In the genomic region with DNA sequence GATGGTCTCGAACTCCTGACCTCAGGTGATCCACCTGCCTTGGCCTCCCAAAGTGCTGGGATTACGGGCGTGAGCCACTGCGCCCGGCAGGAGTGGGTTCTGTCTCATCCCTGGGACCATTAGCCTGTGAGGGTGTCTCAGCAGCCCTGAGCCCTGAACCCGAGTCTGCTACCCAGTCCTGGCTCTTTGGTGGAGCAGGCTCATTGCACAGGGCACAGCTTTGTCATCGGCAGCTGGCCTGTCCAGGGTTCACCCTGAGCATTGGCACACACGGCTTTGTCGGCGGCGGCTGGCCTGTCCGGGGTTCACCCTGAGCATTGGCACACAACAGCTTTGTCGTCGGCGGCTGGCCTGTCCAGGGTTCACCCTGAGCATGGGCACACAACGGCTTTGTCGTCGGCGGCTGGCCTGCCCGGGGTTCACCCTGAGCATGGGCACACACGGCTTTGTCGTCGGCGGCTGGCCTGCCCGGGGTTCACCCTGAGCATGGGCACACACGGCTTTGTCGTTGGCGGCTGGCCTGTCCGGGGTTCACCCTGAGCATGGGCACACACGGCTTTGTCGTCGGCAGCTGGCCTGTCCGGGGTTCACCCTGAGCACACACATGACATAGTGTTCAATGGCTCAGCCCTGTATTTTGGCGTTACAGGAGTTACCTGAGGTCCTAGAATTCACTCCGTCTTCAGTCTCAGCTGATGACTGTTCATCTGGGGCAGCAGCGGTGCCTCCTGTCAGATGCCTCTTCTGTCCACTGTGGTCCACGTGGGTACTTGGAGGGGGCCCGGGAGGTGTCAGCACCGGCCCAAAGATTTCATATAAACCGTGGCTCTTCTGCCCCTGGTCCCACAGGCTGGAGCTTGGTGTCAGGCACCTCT, we compare ENCODE assay signal across 25 cellular contexts.
DNase-seq lines count a peak whose midpoint lies in the region; ATAC-seq and TF ChIP-seq lines count a peak whose summit lies in the region.
"Had no signal": no experiment of that assay in that cellular context is flagged by ENCODE, and none has a peak within 500 bp of the region (broad histone marks: within the 10 kb centered on the region; RNA-seq: fewer than 3 reads in every experiment).

No MANE protein-coding gene starts in this region.

- H3K4me1 ChIP-seq in prostate gland (replicated peaks): no peaks in the 10 kb centered on the region
- H3K4me1 ChIP-seq: sigmoid colon, transverse colon had no signal

- H3K36me3 ChIP-seq in prostate gland: no peaks in the 10 kb centered on the region
- H3K36me3 ChIP-seq: BLaER1 treated with 17β-estradiol and CSF1 and Interleukin-3, amounts not matched to agents 10 nM and 100 nM; sigmoid colon; transverse colon had no signal

- H3K27me3 Mint-ChIP-seq in activated T-helper 2 cell treated with anti-CD3 and anti-CD28 coated beads, Interferon-gamma antibody, Interleukin-2, Interleukin-4, amounts not matched to agents 10 μg/mL and 5 μg/mL and 100 μg/mL, durations not matched to agents 14 hours and 24 hours and 36 hours (ENCODE audit: low read depth): no peaks in the 10 kb centered on the region

- POLR2A ChIA-PET in HEK293T (lab: Yijun Ruan, JAX): no interaction called here

- H3K36me3 Mint-ChIP-seq in activated T-helper 2 cell treated with anti-CD3 and anti-CD28 coated beads, Interferon-gamma antibody, Interleukin-2, Interleukin-4, amounts not matched to agents 10 μg/mL and 5 μg/mL and 100 μg/mL, durations not matched to agents 14 hours and 24 hours and 36 hours (ENCODE audit: low read depth): no peaks in the 10 kb centered on the region

- no peak overlapping the region for H3K27ac Mint-ChIP-seq in activated T-helper 2 cell treated with anti-CD3 and anti-CD28 coated beads, Interferon-gamma antibody, Interleukin-2, Interleukin-4, amounts not matched to agents 10 μg/mL and 5 μg/mL and 100 μg/mL, durations not matched to agents 14 hours and 24 hours and 36 hours

- H3K4me1 Mint-ChIP-seq in activated T-helper 2 cell treated with anti-CD3 and anti-CD28 coated beads, Interferon-gamma antibody, Interleukin-2, Interleukin-4, amounts not matched to agents 10 μg/mL and 5 μg/mL and 100 μg/mL, durations not matched to agents 14 hours and 24 hours and 36 hours (ENCODE audit: low read depth): no peaks in the 10 kb centered on the region
- H3K4me1 Mint-ChIP-seq: H9, neural crest cell had no signal

- no peak for ATAC-seq in activated CD4-positive, CD25-positive, alpha-beta regulatory T cell treated with anti-CD3 and anti-CD28 coated beads, Interleukin-2, amount 50 U/mL, for 24 hours
- ATAC-seq in left lobe of liver: peak; percentile 18
- no peak for ATAC-seq in GM18520 (IDR thresholded peaks at IDR 0.05; ENCODE audit: unreplicated experiment)
- ATAC-seq in HG03460 (IDR thresholded peaks at IDR 0.05; ENCODE audit: unreplicated experiment): no peak
- ATAC-seq: PC-3 had no signal

- CTCF ChIA-PET in HEK293T (lab: Yijun Ruan, JAX): no interaction called here

- H3K9me3 Mint-ChIP-seq in activated T-helper 2 cell treated with anti-CD3 and anti-CD28 coated beads, Interferon-gamma antibody, Interleukin-2, Interleukin-4, amounts not matched to agents 10 μg/mL and 5 μg/mL and 100 μg/mL, durations not matched to agents 14 hours and 24 hours and 36 hours: no peaks in the 10 kb centered on the region
- H3K9me3 Mint-ChIP-seq: H9, neural crest cell had no signal

- no peak overlapping the region for H3K4me3 Mint-ChIP-seq in activated T-helper 2 cell treated with anti-CD3 and anti-CD28 coated beads, Interferon-gamma antibody, Interleukin-2, Interleukin-4, amounts not matched to agents 10 μg/mL and 5 μg/mL and 100 μg/mL, durations not matched to agents 14 hours and 24 hours and 36 hours (ENCODE audit: low read depth)
- H3K4me3 Mint-ChIP-seq: H9, neural crest cell had no signal

- TF ChIP-seq POLR2A in prostate gland (IDR thresholded peaks at IDR 0.05): no peak

- peak; percentile 7 for DNase-seq in activated CD4-positive, CD25-positive, alpha-beta regulatory T cell treated with anti-CD3 and anti-CD28 coated beads, Interleukin-2, amount 50 U/mL, for 72 hours
- DNase-seq in activated T-helper 2 cell treated with anti-CD3 and anti-CD28 coated beads, Interferon-gamma antibody, Interleukin-2, Interleukin-4, amounts not matched to agents 10 μg/mL and 5 μg/mL and 100 μg/mL, durations not matched to agents 14 hours and 24 hours and 36 hours (ENCODE audit: low spot score): peak; percentile 3
- DNase-seq in left lobe of liver (ENCODE audit: low spot score) (no peak), prostate gland (ENCODE audit: low spot score) (peak; percentile 1), HEK293T (ENCODE audit: extremely low spot score) (no peak)
- DNase-seq: activated CD4-positive, alpha-beta T cell treated with anti-CD3 and anti-CD28 coated beads, Interleukin-2, amount 50 U/mL, for 48 hours; activated CD4-positive, CD25-positive, alpha-beta regulatory T cell; activated T-cell treated with anti-CD3 and anti-CD28 coated beads for 4 hours; DMS153; MM.1S; NCI-H526; NK-92 treated with Interleukin-12 subunit alpha and Interleukin-12 subunit beta, amount 100 ng/mL, for 24 hours; PC-3; sigmoid colon; SK-N-SH; stimulated activated CD4-positive, alpha-beta T cell treated with anti-CD3 and anti-CD28 coated beads, Interleukin-4, amount 100 ng/mL, for 4 hours; transverse colon had no signal

- no peak overlapping the region for H3K27ac ChIP-seq in prostate gland
- H3K27ac ChIP-seq: 22Rv1; BLaER1 treated with 17β-estradiol and CSF1 and Interleukin-3, amounts not matched to agents 10 nM and 100 nM; dorsolateral prefrontal cortex; sigmoid colon; transverse colon had no signal

- H3K9me3 ChIP-seq in prostate gland: no peaks in the 10 kb centered on the region
- H3K9me3 ChIP-seq: BLaER1 treated with 17β-estradiol and CSF1 and Interleukin-3, amounts not matched to agents 10 nM and 100 nM; sigmoid colon; SK-N-SH; transverse colon had no signal

- TF ChIP-seq CTCF in prostate gland (IDR thresholded peaks at IDR 0.05): no peak

- intact Hi-C loops in activated T-helper 2 cell treated with anti-CD3 and anti-CD28 coated beads, Interferon-gamma antibody, Interleukin-2, Interleukin-4, amounts not matched to agents 10 μg/mL and 5 μg/mL and 100 μg/mL, durations not matched to agents 14 hours and 24 hours and 36 hours (cut with micrococcal nuclease): no loop called here
- intact Hi-C loops in prostate gland (cut with DNase I): no loop called here

- WGBS in prostate gland: 94% methylated on average over 33 of the region's 40 CpGs

- H3K27me3 ChIP-seq in prostate gland (replicated peaks; ENCODE audit: insufficient read depth): no peaks in the 10 kb centered on the region
- H3K27me3 ChIP-seq: BLaER1 treated with 17β-estradiol and CSF1 and Interleukin-3, amounts not matched to agents 10 nM and 100 nM; dorsolateral prefrontal cortex; sigmoid colon; transverse colon had no signal

- no peak overlapping the region for H3K4me3 ChIP-seq in prostate gland
- H3K4me3 ChIP-seq: BLaER1 treated with 17β-estradiol and CSF1 and Interleukin-3, amounts not matched to agents 10 nM and 100 nM; dorsolateral prefrontal cortex; sigmoid colon; transverse colon had no signal

TF ChIP-seq in HEK293T, 16 proteins besides CTCF, POLR2A, EP300 and RAD21:
- no peak for TF ChIP-seq L3MBTL2 (conservative IDR thresholded peaks at IDR 0.05)
- TF ChIP-seq ARNT (IDR thresholded peaks at IDR 0.05): no peak
- no peak for TF ChIP-seq SP1 (IDR thresholded peaks at IDR 0.05)
- no peak for TF ChIP-seq BHLHE40 (IDR thresholded peaks at IDR 0.05; ENCODE audit: borderline replicate concordance)
- no peak for TF ChIP-seq ELF4 (IDR thresholded peaks at IDR 0.05)
- TF ChIP-seq SUZ12 (IDR thresholded peaks at IDR 0.05): no peak
TF ChIP-seq in HEK293T: peak in this region for 0.

Comparison
In these comparisons a context has a peak if more than half of its experiments do, and no peak if none do; other contexts are left out.
1. DNase-seq: peak in activated CD4-positive, CD25-positive, alpha-beta regulatory T cell treated with anti-CD3 and anti-CD28 coated beads, Interleukin-2, amount 50 U/mL, for 72 hours (single experiment), activated T-helper 2 cell treated with anti-CD3 and anti-CD28 coated beads, Interferon-gamma antibody, Interleukin-2, Interleukin-4, amounts not matched to agents 10 μg/mL and 5 μg/mL and 100 μg/mL, durations not matched to agents 14 hours and 24 hours and 36 hours (single experiment) and prostate gland (single experiment); none in left lobe of liver (single experiment) and HEK293T (single experiment).